32 cellular contexts compared by ENCODE assay signal in the genomic region with DNA sequence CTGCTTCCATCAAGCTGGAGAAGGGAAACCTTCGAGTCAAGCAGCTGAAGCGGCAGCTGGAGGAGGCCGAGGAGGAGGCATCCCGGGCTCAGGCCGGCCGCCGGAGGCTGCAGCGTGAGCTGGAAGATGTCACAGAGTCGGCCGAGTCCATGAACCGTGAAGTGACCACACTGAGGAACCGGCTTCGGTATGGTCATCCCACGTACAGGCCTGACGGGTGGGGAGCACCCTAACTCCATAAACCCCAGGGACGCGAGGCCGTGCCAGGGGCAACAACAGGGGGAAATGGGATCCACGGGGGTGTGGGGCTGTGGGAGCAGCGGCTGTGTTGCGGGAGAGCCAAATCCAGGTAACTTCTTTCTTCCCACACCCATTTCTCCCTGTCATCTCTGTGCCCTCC. TPM values are rescaled to one million over a fixed set of nuclear protein-coding genes. Genes with fewer than 3 reads are reported as not detected.
"Had no signal": no experiment of that assay in that cellular context is flagged by ENCODE, and none has a peak within 500 bp of the region (broad histone marks: within the 10 kb centered on the region; RNA-seq: fewer than 3 reads in every experiment).

No MANE protein-coding gene starts in this region.

- FAIRE-seq: islet of Langerhans, kidney, urothelium cell line had no signal

- H3K9me3 ChIP-seq: left lung, lower lobe of right lung, neutrophil, ovary, prostate gland, stomach, testis, thyroid gland, transverse colon, upper lobe of left lung had no signal

- H3K4me2 ChIP-seq: neural progenitor cell had no signal

- H3K4me1 Mint-ChIP-seq: immature natural killer cell had no signal

- H3K27ac Mint-ChIP-seq: immature natural killer cell; naive thymus-derived CD8-positive, alpha-beta T cell; nephron; neural progenitor cell; stimulated activated naive B cell treated with anti-CD40 and anti-IgM and Interleukin-4, amounts not matched to agents 10 μg/mL and 1 μg/mL and 100 μg/mL, for 72 hours had no signal

- H3K4me1 ChIP-seq: left lung, lower lobe of right lung, prostate gland, testis, transverse colon had no signal

- H3K27ac ChIP-seq: left lung, lower lobe of right lung, neural progenitor cell, neutrophil, ovary, prostate gland, skin epidermis, stomach, testis, thyroid gland, transverse colon, upper lobe of left lung had no signal

- H3K4me3 Mint-ChIP-seq: immature natural killer cell; naive thymus-derived CD8-positive, alpha-beta T cell; nephron; neural progenitor cell; stimulated activated naive B cell treated with anti-CD40 and anti-IgM and Interleukin-4, amounts not matched to agents 10 μg/mL and 1 μg/mL and 100 μg/mL, for 72 hours had no signal

- H3K36me3 ChIP-seq: neural progenitor cell, neutrophil, ovary, prostate gland had no signal

- ATAC-seq: left colon; left lung; lower lobe of right lung; naive thymus-derived CD8-positive, alpha-beta T cell; sciatic nerve; stimulated activated naive B cell treated with anti-CD40 and anti-IgM and Interleukin-4, amounts not matched to agents 10 μg/mL and 1 μg/mL and 100 μg/mL, for 72 hours; stimulated activated naive CD8-positive, alpha-beta T cell treated with anti-CD3 and anti-CD28 coated beads, Interleukin-15, Interleukin-2, amounts not matched to agents 100 U/mL and 50 U/mL, for 24 hours had no signal

- H3K9me3 Mint-ChIP-seq: immature natural killer cell, nephron, neural progenitor cell had no signal

- H3K4me3 ChIP-seq: left lung, lower lobe of right lung, neural progenitor cell, ovary, prostate gland, skin epidermis, stomach, testis, thyroid gland, transverse colon, upper lobe of left lung had no signal

- H2AFZ ChIP-seq: neural progenitor cell had no signal

- H3K36me3 Mint-ChIP-seq: immature natural killer cell, neural progenitor cell had no signal

- DNase-seq: hypothalamus; immature natural killer cell; kidney; left colon; lower lobe of right lung; mammary epithelial cell; mesenchymal stem cell; occipital lobe; ovary; retina; right cardiac atrium; stimulated activated CD4-positive, alpha-beta T cell treated with anti-CD3 and anti-CD28 coated beads, Interleukin-12 subunit alpha, Interleukin-12 subunit beta, amount 100 ng/mL, for 4 hours; stimulated activated CD4-positive, alpha-beta T cell treated with anti-CD3 and anti-CD28 coated beads, Interleukin-15, amount 100 ng/mL, for 24 hours; stimulated activated CD4-positive, alpha-beta T cell treated with anti-CD3 and anti-CD28 coated beads, Interleukin-2, amount 100 ng/mL, for 24 hours; stimulated activated CD4-positive, alpha-beta T cell treated with anti-CD3 and anti-CD28 coated beads, Interleukin-4, amount 100 ng/mL, for 1 hour; stimulated activated naive B cell treated with anti-CD40 and anti-IgM and Interleukin-4, amounts not matched to agents 10 μg/mL and 1 μg/mL and 100 μg/mL, for 72 hours; stimulated activated naive CD8-positive, alpha-beta T cell treated with anti-CD3 and anti-CD28 coated beads, Interleukin-15, Interleukin-2, amounts not matched to agents 100 U/mL and 50 U/mL, for 24 hours; stomach; testis; thyroid gland; transverse colon had no signal

- H3K9ac ChIP-seq: neural progenitor cell had no signal

- H3K27me3 ChIP-seq: ovary, testis, thyroid gland had no signal

RNA-seq across cellular contexts. Expression of a gene that starts 20.2 kb away (rescaled TPM):
- polyA plus RNA-seq: immature natural killer cell; mammary epithelial cell; naive thymus-derived CD8-positive, alpha-beta T cell had no signal
